In genomic region chr12:57750561-57751431, GRCh38 we compare ENCODE assay signal across 8 cellular contexts. TPM values are rescaled to one million over a fixed set of nuclear protein-coding genes. Genes with fewer than 3 reads are reported as not detected.
A peak's percentile ranks its signal among the peaks of the same experiment; 100 is the strongest.
DNase-seq lines count a peak whose midpoint lies in the region; ATAC-seq and TF ChIP-seq lines count a peak whose summit lies in the region.

No MANE protein-coding gene starts in this region.

- no peak for TF ChIP-seq RAD21 in SK-N-SH (IDR thresholded peaks at IDR 0.05; ENCODE audit: low read length)

- peaks cover 30 to 49% of the 10 kb centered on the region in 2 experiments for H3K36me3 ChIP-seq in SK-N-SH (replicated peaks in 1 of 2; ENCODE audit: control insufficient read depth in 1 of 2, insufficient read depth in 2 of 2, low read length in 1 of 2)
- H3K36me3 ChIP-seq in iPS-15b (ENCODE audit: control insufficient read depth, insufficient read depth, low read length) = peaks cover 24% of the 10 kb centered on the region

- H3K9me3 ChIP-seq in SK-N-SH (no peaks in the 10 kb centered on the region), iPS-15b (ENCODE audit: control insufficient read depth, insufficient read depth, low read length) (no peaks in the 10 kb centered on the region)

- peak overlapping the region; percentile 85 to 88 for H3K4me3 ChIP-seq in SK-N-SH (ENCODE audit: low read depth in 2 of 2, low read length in 1 of 2)
- peak overlapping the region; percentile 95 for H3K4me3 ChIP-seq in iPS-15b (ENCODE audit: low read depth, low read length)

- 66% methylated on average over 14 of the region's 15 CpGs for WGBS in SK-N-SH (ENCODE audit: low lambda C conversion rate)

- intact Hi-C loops in activated T-helper 1 cell treated with anti-CD3 and anti-CD28 coated beads, Interleukin-12 subunit alpha, Interleukin-12 subunit beta, Interleukin-2, Interleukin-4 antibody, amounts not matched to agents 30 ng/mL and 10 ng/mL and 1 ng/mL, durations not matched to agents 14 hours and 24 hours and 36 hours (cut with micrococcal nuclease) = loop anchor here (5.0 to 10.0 kb wide), 2 partner anchors 1116 to 1823 kb away; partner anchors contain the start of genes BAZ2A and PYM1

- H3K4me1 ChIP-seq in SK-N-SH (ENCODE audit: control insufficient read depth in 1 of 2, insufficient read depth in 2 of 2, low read depth in 1 of 2, low read length in 1 of 2) (peaks cover 8 to 36% of the 10 kb centered on the region in 2 experiments), iPS-15b (ENCODE audit: control insufficient read depth, insufficient read depth, low read length) (peaks cover 13% of the 10 kb centered on the region)

- H3K27me3 Mint-ChIP-seq in activated T-helper 1 cell treated with anti-CD3 and anti-CD28 coated beads, Interleukin-12 subunit alpha, Interleukin-12 subunit beta, Interleukin-2, Interleukin-4 antibody, amounts not matched to agents 30 ng/mL and 10 ng/mL and 1 ng/mL, durations not matched to agents 14 hours and 24 hours and 36 hours (ENCODE audit: insufficient read depth) = peaks cover 3% of the 10 kb centered on the region
- no peaks in the 10 kb centered on the region for H3K27me3 Mint-ChIP-seq in stimulated activated naive B cell treated with anti-CD40 and anti-IgM and Interleukin-4, amounts not matched to agents 10 μg/mL and 1 μg/mL and 100 μg/mL, for 72 hours

- H3K27me3 ChIP-seq in SK-N-SH (ENCODE audit: insufficient read depth) = no peaks in the 10 kb centered on the region
- peaks cover 15% of the 10 kb centered on the region for H3K27me3 ChIP-seq in iPS-15b (ENCODE audit: control insufficient read depth, insufficient read depth, low read length)

- TF ChIP-seq CTCF in SK-N-SH (IDR thresholded peaks at IDR 0.05) = no peak

- H3K9me2 ChIP-seq in SK-N-SH = no peaks in the 10 kb centered on the region

- POLR2A ChIA-PET in SK-N-SH (lab: Yijun Ruan, JAX) = no interaction called here

- H3K36me3 Mint-ChIP-seq in activated T-helper 1 cell treated with anti-CD3 and anti-CD28 coated beads, Interleukin-12 subunit alpha, Interleukin-12 subunit beta, Interleukin-2, Interleukin-4 antibody, amounts not matched to agents 30 ng/mL and 10 ng/mL and 1 ng/mL, durations not matched to agents 14 hours and 24 hours and 36 hours (ENCODE audit: low read depth) = peaks cover 40% of the 10 kb centered on the region
- H3K36me3 Mint-ChIP-seq in stimulated activated naive B cell treated with anti-CD40 and anti-IgM and Interleukin-4, amounts not matched to agents 10 μg/mL and 1 μg/mL and 100 μg/mL, for 72 hours = peaks cover 38 to 51% of the 10 kb centered on the region in 2 donors

- peak overlapping the region; percentile 95 for H3K27ac Mint-ChIP-seq in activated T-helper 1 cell treated with anti-CD3 and anti-CD28 coated beads, Interleukin-12 subunit alpha, Interleukin-12 subunit beta, Interleukin-2, Interleukin-4 antibody, amounts not matched to agents 30 ng/mL and 10 ng/mL and 1 ng/mL, durations not matched to agents 14 hours and 24 hours and 36 hours
- H3K27ac Mint-ChIP-seq in stimulated activated naive B cell treated with anti-CD40 and anti-IgM and Interleukin-4, amounts not matched to agents 10 μg/mL and 1 μg/mL and 100 μg/mL, for 72 hours = peak overlapping the region; percentile 94

- H3K4me2 ChIP-seq in SK-N-SH = peak overlapping the region; percentile 92

- ATAC-seq in SK-N-SH treated with all-trans-retinoic acid at 6 μM for 48 hours = no peak
- no peak for ATAC-seq in stimulated activated naive B cell treated with anti-CD40 and anti-IgM and Interleukin-4, amounts not matched to agents 10 μg/mL and 1 μg/mL and 100 μg/mL, for 72 hours (replicated peaks)
- no peak for ATAC-seq in HG03432 (IDR thresholded peaks at IDR 0.05; ENCODE audit: unreplicated experiment)
- no peak for ATAC-seq in HG03045 (IDR thresholded peaks at IDR 0.05; ENCODE audit: unreplicated experiment)

- no peaks in the 10 kb centered on the region for H4K20me1 ChIP-seq in SK-N-SH (ENCODE audit: insufficient read depth)

- H3K4me1 Mint-ChIP-seq in activated T-helper 1 cell treated with anti-CD3 and anti-CD28 coated beads, Interleukin-12 subunit alpha, Interleukin-12 subunit beta, Interleukin-2, Interleukin-4 antibody, amounts not matched to agents 30 ng/mL and 10 ng/mL and 1 ng/mL, durations not matched to agents 14 hours and 24 hours and 36 hours (ENCODE audit: low read depth) = peaks cover 69% of the 10 kb centered on the region
- peaks cover 34 to 63% of the 10 kb centered on the region in 2 donors for H3K4me1 Mint-ChIP-seq in stimulated activated naive B cell treated with anti-CD40 and anti-IgM and Interleukin-4, amounts not matched to agents 10 μg/mL and 1 μg/mL and 100 μg/mL, for 72 hours

- no peak overlapping the region for H2AFZ ChIP-seq in SK-N-SH (ENCODE audit: low read depth)

- H3F3A ChIP-seq in SK-N-SH (replicated peaks; ENCODE audit: insufficient read depth) = peaks cover 43% of the 10 kb centered on the region

- H3K4me3 Mint-ChIP-seq in activated T-helper 1 cell treated with anti-CD3 and anti-CD28 coated beads, Interleukin-12 subunit alpha, Interleukin-12 subunit beta, Interleukin-2, Interleukin-4 antibody, amounts not matched to agents 30 ng/mL and 10 ng/mL and 1 ng/mL, durations not matched to agents 14 hours and 24 hours and 36 hours = peak overlapping the region; percentile 94
- peak overlapping the region; percentile 93 to 98 for H3K4me3 Mint-ChIP-seq in stimulated activated naive B cell treated with anti-CD40 and anti-IgM and Interleukin-4, amounts not matched to agents 10 μg/mL and 1 μg/mL and 100 μg/mL, for 72 hours

- no peaks in the 10 kb centered on the region for H3K9me3 Mint-ChIP-seq in activated T-helper 1 cell treated with anti-CD3 and anti-CD28 coated beads, Interleukin-12 subunit alpha, Interleukin-12 subunit beta, Interleukin-2, Interleukin-4 antibody, amounts not matched to agents 30 ng/mL and 10 ng/mL and 1 ng/mL, durations not matched to agents 14 hours and 24 hours and 36 hours
- no peaks in the 10 kb centered on the region for H3K9me3 Mint-ChIP-seq in stimulated activated naive B cell treated with anti-CD40 and anti-IgM and Interleukin-4, amounts not matched to agents 10 μg/mL and 1 μg/mL and 100 μg/mL, for 72 hours

- CTCF ChIA-PET in SK-N-SH (lab: Yijun Ruan, JAX) = interaction anchor here (0.9 to 2.0 kb wide), 3 partner anchors 9 to 168 kb away, joined by 3 to 13 read pairs (median 4); partner anchors contain the start of gene AGAP2

- no peak for DNase-seq in SK-N-SH
- no peak for DNase-seq in activated T-helper 1 cell treated with anti-CD3 and anti-CD28 coated beads, Interleukin-12 subunit alpha, Interleukin-12 subunit beta, Interleukin-2, Interleukin-4 antibody, amounts not matched to agents 30 ng/mL and 10 ng/mL and 1 ng/mL, durations not matched to agents 14 hours and 24 hours and 36 hours (ENCODE audit: low spot score)
- no peak for DNase-seq in stimulated activated naive B cell treated with anti-CD40 and anti-IgM and Interleukin-4, amounts not matched to agents 10 μg/mL and 1 μg/mL and 100 μg/mL, for 72 hours
- no peak for DNase-seq in activated CD4-positive, CD25-positive, alpha-beta regulatory T cell treated with anti-CD3 and anti-CD28 coated beads, Interleukin-2, amount 50 U/mL, for 72 hours

- H3K79me2 ChIP-seq in SK-N-SH (ENCODE audit: insufficient read depth) = peaks cover 38% of the 10 kb centered on the region

- H3K9ac ChIP-seq in SK-N-SH (peak overlapping the region; percentile 96), iPS-15b (ENCODE audit: low read depth, low read length) (peak overlapping the region; percentile 97)

- TF ChIP-seq EP300 in SK-N-SH (IDR thresholded peaks at IDR 0.05; ENCODE audit: borderline replicate concordance in 1 of 2, low read depth in 1 of 2, low read length in 1 of 2) = no peak

- peak overlapping the region; percentile 85 to 89 for H3K27ac ChIP-seq in SK-N-SH (ENCODE audit: low read depth in 2 of 2, low read length in 1 of 2)

TF ChIP-seq in SK-N-SH, 30 proteins besides CTCF, POLR2A, EP300 and RAD21 (continues in another document):
- TF ChIP-seq CHD2 (IDR thresholded peaks at IDR 0.05; ENCODE audit: low read length, partially characterized antibody) = no peak

TF ChIP-seq in SK-N-SH treated with all-trans-retinoic acid at 6 μM for 48 hours, 23 proteins besides CTCF, POLR2A, EP300 and RAD21 (continues in another document):
- TF ChIP-seq ARNTL (CRISPR knock-in tag; IDR thresholded peaks at IDR 0.05; ENCODE audit: borderline replicate concordance, low read depth) (no peak), CSDC2 (CRISPR knock-in tag; IDR thresholded peaks at IDR 0.05) (no peak)

RNA-seq across cellular contexts. Expression of gene CDK4, which starts 1.3 kb away (rescaled TPM):
- polyA plus RNA-seq in SK-N-SH (2012; rRNA removed) = 324 and 395 TPM in 2 replicates
- 245 and 311 TPM in 2 replicates for polyA plus RNA-seq in SK-N-SH (2012; cell fraction: cytosol; rRNA removed)
- polyA plus RNA-seq in SK-N-SH (2012; cell fraction: nucleus; rRNA removed) = 189 and 210 TPM in 2 replicates
- total RNA-seq in activated T-helper 1 cell treated with anti-CD3 and anti-CD28 coated beads, Interleukin-12 subunit alpha, Interleukin-12 subunit beta, Interleukin-2, Interleukin-4 antibody, amounts not matched to agents 30 ng/mL and 10 ng/mL and 1 ng/mL, durations not matched to agents 14 hours and 24 hours and 36 hours = 218 and 227 TPM in 2 replicates

RNA-seq across cellular contexts. Expression of gene MARCHF9, which starts 4.1 kb away (rescaled TPM):
- polyA plus RNA-seq in SK-N-SH (2012; rRNA removed) = 21.2 and 24.2 TPM in 2 replicates
- 11.5 and 17.1 TPM in 2 replicates for polyA plus RNA-seq in SK-N-SH (2012; cell fraction: cytosol; rRNA removed)
- 37.4 and 43.9 TPM in 2 replicates for polyA plus RNA-seq in SK-N-SH (2012; cell fraction: nucleus; rRNA removed)
- 21.2 and 21.8 TPM in 2 replicates for total RNA-seq in activated T-helper 1 cell treated with anti-CD3 and anti-CD28 coated beads, Interleukin-12 subunit alpha, Interleukin-12 subunit beta, Interleukin-2, Interleukin-4 antibody, amounts not matched to agents 30 ng/mL and 10 ng/mL and 1 ng/mL, durations not matched to agents 14 hours and 24 hours and 36 hours

RNA-seq across cellular contexts. Expression of gene TSPAN31, which starts 6.0 kb away (rescaled TPM):
- polyA plus RNA-seq in SK-N-SH (2012; rRNA removed) = 36.8 and 42.8 TPM in 2 replicates
- 41.5 and 44.8 TPM in 2 replicates for polyA plus RNA-seq in SK-N-SH (2012; cell fraction: cytosol; rRNA removed)
- polyA plus RNA-seq in SK-N-SH (2012; cell fraction: nucleus; rRNA removed) = 21.8 and 54.2 TPM in 2 replicates
- total RNA-seq in activated T-helper 1 cell treated with anti-CD3 and anti-CD28 coated beads, Interleukin-12 subunit alpha, Interleukin-12 subunit beta, Interleukin-2, Interleukin-4 antibody, amounts not matched to agents 30 ng/mL and 10 ng/mL and 1 ng/mL, durations not matched to agents 14 hours and 24 hours and 36 hours = 24.0 and 24.5 TPM in 2 replicates

RNA-seq across cellular contexts. Expression of gene AGAP2, which starts 12.3 kb away (rescaled TPM):
- 3.9 and 5.2 TPM in 2 replicates for polyA plus RNA-seq in SK-N-SH (2012; rRNA removed)
- polyA plus RNA-seq in SK-N-SH (2012; cell fraction: cytosol; rRNA removed) = 1.7 and 2.9 TPM in 2 replicates
- polyA plus RNA-seq in SK-N-SH (2012; cell fraction: nucleus; rRNA removed) = 19.2 and 24.6 TPM in 2 replicates
- 31.5 and 33.4 TPM in 2 replicates for total RNA-seq in activated T-helper 1 cell treated with anti-CD3 and anti-CD28 coated beads, Interleukin-12 subunit alpha, Interleukin-12 subunit beta, Interleukin-2, Interleukin-4 antibody, amounts not matched to agents 30 ng/mL and 10 ng/mL and 1 ng/mL, durations not matched to agents 14 hours and 24 hours and 36 hours

RNA-seq across cellular contexts. Expression of gene CYP27B1, which starts 16.1 kb away (rescaled TPM):
- polyA plus RNA-seq in SK-N-SH (2012; rRNA removed) = 1.7 and 2.3 TPM in 2 replicates
- polyA plus RNA-seq in SK-N-SH (2012; cell fraction: cytosol; rRNA removed) = 0.41 and 0.59 TPM in 2 replicates
- polyA plus RNA-seq in SK-N-SH (2012; cell fraction: nucleus; rRNA removed) = 19.4 TPM in 2 replicates
- 9.0 and 9.9 TPM in 2 replicates for total RNA-seq in activated T-helper 1 cell treated with anti-CD3 and anti-CD28 coated beads, Interleukin-12 subunit alpha, Interleukin-12 subunit beta, Interleukin-2, Interleukin-4 antibody, amounts not matched to agents 30 ng/mL and 10 ng/mL and 1 ng/mL, durations not matched to agents 14 hours and 24 hours and 36 hours
